Comparison of ENCODE assay signal across 8 cellular contexts in the genomic region with DNA sequence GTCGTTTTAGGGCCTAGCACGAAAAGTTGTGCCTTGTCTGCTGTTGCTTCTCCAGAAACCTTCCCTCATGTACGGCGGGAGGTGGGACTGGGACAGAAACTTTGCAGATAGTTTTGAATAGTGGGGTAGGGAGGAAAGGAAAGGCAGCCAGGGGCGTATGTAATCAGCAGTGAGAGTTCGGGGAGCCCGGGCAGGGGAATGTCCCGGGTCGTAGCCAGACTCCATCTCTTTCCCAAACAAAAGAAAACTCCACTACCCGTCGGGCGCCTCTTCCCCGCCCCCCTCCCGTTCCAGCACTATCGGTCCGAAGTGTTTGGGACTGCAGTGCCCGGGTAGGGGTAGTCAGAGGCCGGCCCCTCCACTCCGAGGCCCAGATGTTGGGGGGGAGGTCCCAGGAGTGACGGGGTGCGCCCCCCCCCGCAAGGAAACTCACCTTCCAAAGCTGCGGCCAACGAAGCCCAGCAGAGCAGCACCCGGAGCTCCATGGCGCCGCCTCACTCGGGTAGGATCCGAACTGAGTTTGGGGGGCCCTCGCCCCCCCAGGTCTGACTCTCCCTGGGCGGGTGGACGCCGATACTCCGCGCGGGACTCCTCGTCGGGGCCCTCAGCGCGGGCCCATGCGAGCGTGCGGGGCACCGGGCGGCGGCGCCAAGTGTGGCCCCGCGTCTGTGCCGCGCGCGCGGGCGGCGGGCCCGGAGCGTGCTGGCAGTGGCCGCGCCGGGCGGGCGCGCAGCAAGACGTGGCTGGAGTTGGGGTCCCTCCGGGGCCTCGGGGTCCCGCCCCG. TPM values are rescaled to one million over a fixed set of nuclear protein-coding genes. Genes with fewer than 3 reads are reported as not detected.
DNase-seq lines count a peak whose midpoint lies in the region; ATAC-seq and TF ChIP-seq lines count a peak whose summit lies in the region.

No MANE protein-coding gene starts in this region.

- peak overlapping the region; percentile 87 for H3K9ac ChIP-seq in NT2/D1 (ENCODE audit: insufficient read length, low read depth)

- peak; percentile 68 to 74 for ATAC-seq in naive thymus-derived CD8-positive, alpha-beta T cell

- H3K4me1 ChIP-seq in NT2/D1 (ENCODE audit: insufficient read depth, insufficient read length), result peaks cover 7% of the 10 kb centered on the region

- peak overlapping the region; percentile 84 for H3K27ac Mint-ChIP-seq in endothelial cell (ENCODE audit: unreplicated experiment)
- peak overlapping the region in 3 of 10 donors; percentile 3 to 73 (median 44) for H3K27ac Mint-ChIP-seq in naive thymus-derived CD8-positive, alpha-beta T cell

- TF ChIP-seq CTCF in C4-2B (conservative IDR thresholded peaks at IDR 0.05), result no peak
- no peak for TF ChIP-seq CTCF in endothelial cell (IDR thresholded peaks at IDR 0.05; ENCODE audit: unreplicated experiment)

- peaks cover 4% of the 10 kb centered on the region for H3K9me3 Mint-ChIP-seq in endothelial cell (ENCODE audit: unreplicated experiment)
- no peaks in the 10 kb centered on the region for H3K9me3 Mint-ChIP-seq in naive thymus-derived CD8-positive, alpha-beta T cell

- H3K4me3 Mint-ChIP-seq in endothelial cell (ENCODE audit: unreplicated experiment), result peak overlapping the region; percentile 100
- peak overlapping the region; percentile 40 to 82 (median 74) for H3K4me3 Mint-ChIP-seq in naive thymus-derived CD8-positive, alpha-beta T cell

- peaks cover 31% of the 10 kb centered on the region for H3K36me3 ChIP-seq in NT2/D1 (ENCODE audit: insufficient read depth, insufficient read length, low read length)

- POLR2A ChIA-PET in naive thymus-derived CD8-positive, alpha-beta T cell (lab: Charles Lee), result interaction anchor here (0.6 to 1.4 kb wide), 5 partner anchors 10 to 1615 kb away, joined by 3 to 7 read pairs (median 4); partner anchors contain the start of gene SRRT

- peaks cover 32% of the 10 kb centered on the region for H3K4me1 Mint-ChIP-seq in endothelial cell (ENCODE audit: unreplicated experiment)
- peaks cover 16 to 30% (median 26%) of the 10 kb centered on the region in 4 donors for H3K4me1 Mint-ChIP-seq in naive thymus-derived CD8-positive, alpha-beta T cell

- DNase-seq in NT2/D1 (ENCODE audit: low read depth, low spot score) (no peak), endothelial cell (ENCODE audit: low spot score) (no peak), NCI-H2029 (lab: John Stamatoyannopoulos, UW) (no peak), 8988T (no peak), middle frontal gyrus (ENCODE audit: extremely low spot score, low spot score) (no peak)
- peak in 1 of 10 donors; percentile 7 for DNase-seq in naive thymus-derived CD8-positive, alpha-beta T cell
- no peak for DNase-seq in stimulated activated CD4-positive, alpha-beta T cell treated with anti-CD3 and anti-CD28 coated beads, Interleukin-1b, Interleukin-23, amount 100 ng/mL, for 48 hours

- peak overlapping the region; percentile 77 for H3K27ac ChIP-seq in C4-2B

- H3K27me3 ChIP-seq in NT2/D1 (ENCODE audit: insufficient read depth, insufficient read length), result no peaks in the 10 kb centered on the region

- peaks cover 32% of the 10 kb centered on the region for H3K36me3 Mint-ChIP-seq in endothelial cell (ENCODE audit: low read depth, unreplicated experiment)
- H3K36me3 Mint-ChIP-seq in naive thymus-derived CD8-positive, alpha-beta T cell, result peaks cover 0 to 15% (median 2%) of the 10 kb centered on the region in 3 donors

- peaks cover 19% of the 10 kb centered on the region for H3K27me3 Mint-ChIP-seq in endothelial cell (ENCODE audit: unreplicated experiment)
- H3K27me3 Mint-ChIP-seq in naive thymus-derived CD8-positive, alpha-beta T cell, result peaks cover 11 to 49% (median 31%) of the 10 kb centered on the region in 5 donors

- H3K4me3 ChIP-seq in NT2/D1 (ENCODE audit: insufficient read length, low read depth), result peak overlapping the region; percentile 66

- no peaks in the 10 kb centered on the region for H3K9me3 ChIP-seq in NT2/D1 (ENCODE audit: insufficient read depth, low read length)

RNA-seq across cellular contexts. Expression of gene EPHB4, which starts 0.6 kb away (rescaled TPM):
- total RNA-seq in endothelial cell (ENCODE audit: unreplicated experiment), result 288 TPM
- 10 to 100 TPM; 11.8 to 12.3 TPM for total RNA-seq in naive thymus-derived CD8-positive, alpha-beta T cell
- under 1 TPM in 2 of 3 donors, not detected in 1; 0.18 to 0.46 TPM for polyA plus RNA-seq in naive thymus-derived CD8-positive, alpha-beta T cell

RNA-seq across cellular contexts. Expression of gene SLC12A9, which starts 25.8 kb away (rescaled TPM):
- 60.5 TPM for total RNA-seq in endothelial cell (ENCODE audit: unreplicated experiment)
- 10 to 100 TPM; 66.9 to 74.7 TPM for total RNA-seq in naive thymus-derived CD8-positive, alpha-beta T cell
- 1 to 10 TPM; 6.8 to 9.4 (median 8.0) TPM for polyA plus RNA-seq in naive thymus-derived CD8-positive, alpha-beta T cell

RNA-seq across cellular contexts. Expression of gene TRIP6, which starts 40.4 kb away (rescaled TPM):
- total RNA-seq in endothelial cell (ENCODE audit: unreplicated experiment), result 93.8 TPM
- total RNA-seq in naive thymus-derived CD8-positive, alpha-beta T cell, result 10 to 100 TPM; 14.3 to 16.2 TPM
- 1 to 10 TPM; 3.4 to 6.0 (median 4.9) TPM for polyA plus RNA-seq in naive thymus-derived CD8-positive, alpha-beta T cell

RNA-seq across cellular contexts. Expression of gene SRRT, which starts 48.2 kb away (rescaled TPM):
- 173 TPM for total RNA-seq in endothelial cell (ENCODE audit: unreplicated experiment)
- total RNA-seq in naive thymus-derived CD8-positive, alpha-beta T cell, result 100 to 1,000 TPM; 263 to 267 TPM
- 10 to 100 TPM; 51.1 to 69.4 (median 63.2) TPM for polyA plus RNA-seq in naive thymus-derived CD8-positive, alpha-beta T cell

Comparison
In these comparisons a context has a peak if more than half of its experiments do, and no peak if none do; other contexts are left out.
1. RNA of gene EPHB4, which starts 0.6 kb away (total RNA-seq): 288 TPM in endothelial cell (single experiment); 11.8 to 12.3 TPM in naive thymus-derived CD8-positive, alpha-beta T cell; every median in the first group is over 10 times any median in the second.